Comparison of ENCODE assay signal across 23 cellular contexts in the genomic region with DNA sequence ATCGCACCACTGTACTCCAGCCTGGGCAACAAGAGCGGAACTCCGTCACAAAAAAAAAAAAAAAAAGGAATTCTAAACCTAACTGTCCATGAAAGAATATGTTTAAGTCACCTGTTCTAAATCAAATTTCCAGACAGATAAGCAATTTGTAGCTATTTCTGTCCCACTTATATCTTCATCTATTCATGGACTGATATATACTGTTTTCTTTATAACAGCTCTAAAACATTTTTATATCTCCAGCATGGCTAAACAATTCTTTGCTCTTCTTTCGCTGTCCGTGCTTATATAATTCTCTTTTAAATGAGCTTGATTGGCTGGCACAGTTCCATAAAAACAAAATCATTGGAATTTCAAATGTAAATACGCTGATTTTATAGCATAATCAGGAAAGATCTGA. TPM values are rescaled to one million over a fixed set of nuclear protein-coding genes. Genes with fewer than 3 reads are reported as not detected.
A peak's percentile ranks its signal among the peaks of the same experiment; 100 is the strongest.
DNase-seq lines count a peak whose midpoint lies in the region; FAIRE-seq and TF ChIP-seq lines count a peak whose summit lies in the region.
"Had no signal": no experiment of that assay in that cellular context is flagged by ENCODE, and none has a peak within 500 bp of the region (broad histone marks: within the 10 kb centered on the region; RNA-seq: fewer than 3 reads in every experiment).

No MANE protein-coding gene starts in this region.

- H3K4me1 Mint-ChIP-seq in activated naive CD8-positive, alpha-beta T cell (ENCODE audit: low read depth), result peaks cover 7% of the 10 kb centered on the region
- peaks cover 5% of the 10 kb centered on the region for H3K4me1 Mint-ChIP-seq in activated naive CD8-positive, alpha-beta T cell treated with anti-CD3 and anti-CD28 coated beads for 36 hours

- H3K4me3 Mint-ChIP-seq in activated naive CD8-positive, alpha-beta T cell, result no peak overlapping the region
- no peak overlapping the region for H3K4me3 Mint-ChIP-seq in activated naive CD8-positive, alpha-beta T cell treated with anti-CD3 and anti-CD28 coated beads for 36 hours
- H3K4me3 Mint-ChIP-seq: B cell; CD4-positive, alpha-beta T cell; CD8-positive, alpha-beta T cell had no signal

- BruUV-seq in endothelial cell of umbilical vein (replicated peaks; lab: Mats Ljungman, UMichigan), result no TSS peak

- H3K27me3 ChIP-seq in endothelial cell of umbilical vein (ENCODE audit: control insufficient read depth in 2 of 2, insufficient read depth in 2 of 2, low read length in 2 of 2), result no peaks in the 10 kb centered on the region
- H3K27me3 ChIP-seq: BLaER1 treated with 17β-estradiol and CSF1 and Interleukin-3, amounts not matched to agents 10 nM and 100 nM had no signal

- H3K4me2 ChIP-seq in endothelial cell of umbilical vein (ENCODE audit: insufficient read depth, low read length), result no peak overlapping the region
- H3K4me2 ChIP-seq: A549; BLaER1 treated with 17β-estradiol and CSF1 and Interleukin-3, amounts not matched to agents 10 nM and 100 nM had no signal

- no peaks in the 10 kb centered on the region for H3K9me1 ChIP-seq in endothelial cell of umbilical vein (replicated peaks; ENCODE audit: control insufficient read depth, extremely low read depth, insufficient read depth, low read length)

- no peak for DNase-seq in activated naive CD8-positive, alpha-beta T cell treated with anti-CD3 and anti-CD28 coated beads for 36 hours
- DNase-seq in SK-N-MC (ENCODE audit: low read depth, low spot score) (no peak), endothelial cell of umbilical vein (ENCODE audit: low read depth, low spot score) (no peak), NCI-H2029 treated with DMSO at 0.1 percent for 48 hours (lab: John Stamatoyannopoulos, UW) (no peak), cardiac septum (ENCODE audit: low spot score) (no peak), activated T-cell treated with anti-CD3 and anti-CD28 coated beads for 4 hours (no peak)
- DNase-seq: AML-193; Caco-2; Calu3; CD4-positive, alpha-beta T cell; CD8-positive, alpha-beta T cell; DMS79 treated with DMSO at 0.1 percent for 48 hours; GF-D8 had no signal

- H3K9me3 ChIP-seq in SK-N-MC (ENCODE audit: low read depth, low read length) (no peaks in the 10 kb centered on the region), endothelial cell of umbilical vein (replicated peaks; ENCODE audit: control insufficient read depth, insufficient read depth, low read length) (no peaks in the 10 kb centered on the region)
- H3K9me3 ChIP-seq: A549; BLaER1 treated with 17β-estradiol and CSF1 and Interleukin-3, amounts not matched to agents 10 nM and 100 nM; Caco-2 had no signal

- FAIRE-seq in endothelial cell of umbilical vein (lab: Jason Lieb, UNC), result peak; percentile 64
- FAIRE-seq: A549, D721Med, GM12891, GM19239 had no signal

- no peaks in the 10 kb centered on the region for H3K27me3 Mint-ChIP-seq in activated naive CD8-positive, alpha-beta T cell
- no peaks in the 10 kb centered on the region for H3K27me3 Mint-ChIP-seq in activated naive CD8-positive, alpha-beta T cell treated with anti-CD3 and anti-CD28 coated beads for 36 hours
- H3K27me3 Mint-ChIP-seq: B cell; CD4-positive, alpha-beta T cell had no signal

- no peaks in the 10 kb centered on the region for H3K4me1 ChIP-seq in endothelial cell of umbilical vein (ENCODE audit: control insufficient read depth, extremely low read depth, insufficient read depth, low read length)
- H3K4me1 ChIP-seq: A549, Caco-2 had no signal

- POLR2A ChIA-PET in endothelial cell of umbilical vein (lab: Charles Lee), result interaction anchor here (0.6 kb wide), 2 partner anchors 22 to 105 kb away, joined by 4 to 7 read pairs; no protein-coding TSS in a partner anchor

- peak overlapping the region; percentile 36 for H3K27ac Mint-ChIP-seq in activated naive CD8-positive, alpha-beta T cell
- no peak overlapping the region for H3K27ac Mint-ChIP-seq in activated naive CD8-positive, alpha-beta T cell treated with anti-CD3 and anti-CD28 coated beads for 36 hours
- H3K27ac Mint-ChIP-seq: B cell; CD4-positive, alpha-beta T cell; CD8-positive, alpha-beta T cell had no signal

- H3K36me3 ChIP-seq in SK-N-MC (ENCODE audit: insufficient read depth, low read length) (peaks cover 47% of the 10 kb centered on the region), endothelial cell of umbilical vein (ENCODE audit: control insufficient read depth in 2 of 2, extremely low read depth in 1 of 2, insufficient read depth in 2 of 2, low read length in 2 of 2) (peaks cover under 1 to 6% of the 10 kb centered on the region in 2 experiments)

- intact Hi-C loops in endothelial cell of umbilical vein (cut with micrococcal nuclease) (no loop called here), cardiac septum (cut with DNase I) (no loop called here)

- no peaks in the 10 kb centered on the region for H3K79me2 ChIP-seq in endothelial cell of umbilical vein (ENCODE audit: control insufficient read depth, insufficient read depth, low read length)

- CTCF ChIA-PET in endothelial cell of umbilical vein (lab: Charles Lee), result interaction anchor here (1.0 to 1.6 kb wide), 4 partner anchors 14 to 158 kb away, joined by 3 to 4 read pairs (median 3); no protein-coding TSS in a partner anchor

- no peak overlapping the region for H2AFZ ChIP-seq in endothelial cell of umbilical vein (ENCODE audit: low read depth, low read length)

- TF ChIP-seq CTCF in VCaP (conservative IDR thresholded peaks at IDR 0.05), result no peak
- TF ChIP-seq CTCF in endothelial cell of umbilical vein (IDR thresholded peaks at IDR 0.05; ENCODE audit: extremely low read depth in 1 of 2, insufficient read depth in 1 of 2, low read depth in 1 of 2, low read length in 2 of 2), result no peak

- H3K9ac ChIP-seq in SK-N-MC (ENCODE audit: insufficient read length) (no peak overlapping the region), endothelial cell of umbilical vein (replicated peaks; ENCODE audit: extremely low read depth, insufficient read depth, low read length) (no peak overlapping the region)
- H3K9ac ChIP-seq: BLaER1 treated with 17β-estradiol and CSF1 and Interleukin-3, amounts not matched to agents 10 nM and 100 nM had no signal

- dilution Hi-C loops in endothelial cell of umbilical vein (cut with MboI; ENCODE audit: extremely low pct_ligation_motif_present, low sequenced_read_pairs), result no loop called here

- H3K4me3 ChIP-seq in SK-N-MC, result no peak overlapping the region
- no peak overlapping the region for H3K4me3 ChIP-seq in endothelial cell of umbilical vein (replicated peaks in 1 of 3; ENCODE audit: insufficient read depth in 1 of 3, low read depth in 1 of 3, low read length in 3 of 3)
- H3K4me3 ChIP-seq: A549; BLaER1 treated with 17β-estradiol and CSF1 and Interleukin-3, amounts not matched to agents 10 nM and 100 nM had no signal

- no peaks in the 10 kb centered on the region for H4K20me1 ChIP-seq in endothelial cell of umbilical vein (replicated peaks; ENCODE audit: control insufficient read depth, extremely low read depth, insufficient read depth, low read length)

- no peak for TF ChIP-seq POLR2A in endothelial cell of umbilical vein (IDR thresholded peaks at IDR 0.05; ENCODE audit: low read depth, low read length)

- peaks cover 7% of the 10 kb centered on the region for H3K36me3 Mint-ChIP-seq in activated naive CD8-positive, alpha-beta T cell
- H3K36me3 Mint-ChIP-seq in activated naive CD8-positive, alpha-beta T cell treated with anti-CD3 and anti-CD28 coated beads for 36 hours, result peaks cover 10% of the 10 kb centered on the region

- no peaks in the 10 kb centered on the region for H3K9me3 Mint-ChIP-seq in activated naive CD8-positive, alpha-beta T cell (ENCODE audit: low read depth)
- no peaks in the 10 kb centered on the region for H3K9me3 Mint-ChIP-seq in activated naive CD8-positive, alpha-beta T cell treated with anti-CD3 and anti-CD28 coated beads for 36 hours
- H3K9me3 Mint-ChIP-seq: CD4-positive, alpha-beta T cell; CD8-positive, alpha-beta T cell had no signal

- peak overlapping the region; percentile 82 for H3K27ac ChIP-seq in SK-N-MC
- H3K27ac ChIP-seq in VCaP, result peak overlapping the region; percentile 1; the same call in 1 of the 2 replicates
- H3K27ac ChIP-seq in endothelial cell of umbilical vein (ENCODE audit: insufficient read depth, low read depth, low read length), result no peak overlapping the region
- H3K27ac ChIP-seq: 22Rv1; A549; BLaER1 treated with 17β-estradiol and CSF1 and Interleukin-3, amounts not matched to agents 10 nM and 100 nM; C4-2B had no signal

TF ChIP-seq in endothelial cell of umbilical vein, 7 proteins besides CTCF, POLR2A, EP300 and RAD21:
- TF ChIP-seq GATA2 (IDR thresholded peaks at IDR 0.05; ENCODE audit: insufficient read depth, insufficient read length, low read depth, low read length), result no peak
- no peak for TF ChIP-seq FOS (IDR thresholded peaks at IDR 0.05; ENCODE audit: borderline replicate concordance, insufficient read depth, low read length)
- no peak for TF ChIP-seq JUN (IDR thresholded peaks at IDR 0.05; ENCODE audit: borderline replicate concordance, insufficient read depth, insufficient read length, low read depth)
- no peak for TF ChIP-seq POLR2AphosphoS5 (IDR thresholded peaks at IDR 0.05; ENCODE audit: insufficient read depth, low read depth, low read length)
- TF ChIP-seq EZH2 (IDR thresholded peaks at IDR 0.05; ENCODE audit: borderline replicate concordance, low read depth, low read length, severe bottlenecking), result no peak

RNA-seq across cellular contexts. Expression of gene BRWD1, which starts 30.5 kb away (rescaled TPM):
- total RNA-seq in activated naive CD8-positive, alpha-beta T cell treated with anti-CD3 and anti-CD28 coated beads for 36 hours, result 10 to 100 TPM; 16.5 to 18.2 TPM
- total RNA-seq in endothelial cell of umbilical vein, result 28.8 and 33.2 TPM in 2 replicates
- polyA plus RNA-seq in endothelial cell of umbilical vein, result 4.7 and 6.1 TPM in 2 replicates
- polyA plus RNA-seq in endothelial cell of umbilical vein (2011; cell fraction: cytosol; rRNA removed), result 3.7 and 4.0 TPM in 2 replicates
- 19.7 and 23.3 TPM in 2 replicates for polyA plus RNA-seq in endothelial cell of umbilical vein (2011; cell fraction: nucleus; rRNA removed)
- 10.2 and 10.7 TPM in 2 replicates for polyA plus RNA-seq in endothelial cell of umbilical vein (2012)
- polyA minus RNA-seq in endothelial cell of umbilical vein, result 47.1 and 51.2 TPM in 2 replicates
- 21.4 TPM for polyA minus RNA-seq in endothelial cell of umbilical vein (2011; cell fraction: cytosol; rRNA and poly(A)+ RNA removed)
- 82.3 and 99.3 TPM in 2 replicates for polyA minus RNA-seq in endothelial cell of umbilical vein (2011; cell fraction: nucleus; rRNA and poly(A)+ RNA removed)
- total RNA-seq in cardiac septum, result 38.9 TPM
